Comparison of ENCODE assay signal across 1 cellular context in the genomic region with DNA sequence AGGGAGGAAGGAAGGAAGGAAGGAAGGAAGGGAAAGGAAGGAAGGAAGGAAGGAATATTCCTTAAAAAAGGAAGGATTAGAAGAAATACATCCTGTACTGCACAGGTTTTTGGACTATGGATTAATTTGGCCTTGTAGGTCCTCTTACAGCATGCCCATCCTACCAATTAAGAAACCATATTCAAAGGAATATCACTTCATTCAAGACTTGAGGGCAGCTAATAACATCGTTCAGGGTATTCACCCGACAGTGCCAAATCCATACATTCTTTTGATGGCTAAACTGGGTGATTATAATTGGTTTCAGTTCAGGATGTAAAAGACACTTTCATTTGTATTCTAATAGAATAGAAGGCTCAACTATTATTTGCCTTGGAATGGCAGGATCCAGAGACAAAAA.
TF ChIP-seq lines count a peak whose summit lies in the region.

No MANE protein-coding gene starts in this region.

TF ChIP-seq in HepG2, 621 proteins besides CTCF, POLR2A, EP300 and RAD21:
- TF ChIP-seq ZSCAN21 (CRISPR knock-in tag; IDR thresholded peaks at IDR 0.05; ENCODE audit: borderline replicate concordance) (no peak), HNRNPK (IDR thresholded peaks at IDR 0.05; ENCODE audit: low read depth, low read length, poor library complexity, severe bottlenecking) (peak; percentile 41)
